ENCODE assay signal across 8 cellular contexts in the genomic region with DNA sequence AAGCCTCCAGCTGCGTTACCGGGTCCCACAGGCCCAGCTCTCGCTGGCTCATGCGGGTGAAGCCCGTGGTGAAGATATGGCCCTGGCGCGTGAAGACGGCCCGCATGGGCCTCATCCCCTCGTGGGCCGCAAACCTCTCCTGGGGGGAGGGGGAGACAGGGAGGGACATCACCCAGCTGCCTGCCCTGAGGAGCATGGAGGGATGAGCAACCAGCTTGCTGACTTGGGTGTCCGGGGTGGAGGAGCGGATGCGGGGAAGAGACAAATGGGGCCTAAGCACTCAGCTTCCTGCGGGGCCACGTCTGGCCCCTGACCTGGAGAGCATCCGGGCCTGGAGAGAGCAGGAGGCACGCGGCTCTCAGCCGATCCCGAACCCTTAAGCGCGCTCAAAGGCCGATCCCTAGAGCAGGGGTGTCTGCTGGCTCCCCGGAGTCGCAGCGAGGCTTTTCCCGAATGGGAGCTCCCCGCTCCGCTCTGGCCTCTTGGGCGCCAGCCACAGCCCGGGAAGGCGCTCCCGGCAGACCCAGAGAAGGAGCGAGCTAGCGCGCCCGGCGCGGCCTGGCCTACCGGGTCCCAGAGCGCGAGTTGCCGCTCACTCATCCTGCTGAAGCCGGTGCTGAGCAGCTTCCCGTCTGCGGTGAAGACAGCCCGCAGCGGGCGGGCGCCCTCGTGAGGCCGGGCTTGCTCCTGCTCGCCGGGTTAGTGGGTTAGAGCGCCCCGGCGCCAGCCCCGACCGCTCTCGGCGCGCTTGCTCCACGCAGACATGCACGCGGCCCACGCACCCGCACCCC. TPM values are rescaled to one million over a fixed set of nuclear protein-coding genes. Genes with fewer than 3 reads are reported as not detected.
DNase-seq lines count a peak whose midpoint lies in the region; ATAC-seq and TF ChIP-seq lines count a peak whose summit lies in the region.

No MANE protein-coding gene starts in this region.

- DNase-seq in DMS53 treated with DMSO at 0.1 percent for 48 hours (lab: John Stamatoyannopoulos, UW; ENCODE audit: unreplicated experiment) (peak; percentile 56), OCI-M1 (lab: John Stamatoyannopoulos, UW) (peak; percentile 95), activated gamma-delta T cell (lab: John Stamatoyannopoulos, UW) (peak; percentile 82), foreskin keratinocyte (peak in 1 of 2 donors; percentile 75), nucleus accumbens (lab: John Stamatoyannopoulos, UW) (peak in 44 of 56 donors; percentile 19 to 83 (median 60)), testis (peak; percentile 75)

- H3K4me1 ChIP-seq in foreskin keratinocyte, result peaks cover 7% of the 10 kb centered on the region
- peaks cover 39% of the 10 kb centered on the region for H3K4me1 ChIP-seq in testis

- H3K27ac ChIP-seq in foreskin keratinocyte (peak overlapping the region; percentile 33), testis (no peak overlapping the region)

- H3K9me3 ChIP-seq in testis, result no peaks in the 10 kb centered on the region

- ATAC-seq in HG03354 (IDR thresholded peaks at IDR 0.05; ENCODE audit: poor library complexity, severe bottlenecking, unreplicated experiment) (peak; percentile 24), foreskin keratinocyte (peak; percentile 42), HG03280 (IDR thresholded peaks at IDR 0.05; ENCODE audit: unreplicated experiment) (no peak)

- H3K4me3 ChIP-seq in testis, result peak overlapping the region in 1 of 2 donors; percentile 31

- H3K36me3 ChIP-seq in testis (ENCODE audit: low read depth, missing control alignments), result no peaks in the 10 kb centered on the region

- WGBS in testis, 2 donors, result 37% methylated on average over 38 of the region's 68 CpGs; no CpG with 5 or more reads in 1 of the 2 donors

- TF ChIP-seq POLR2A in testis (IDR thresholded peaks at IDR 0.05), result no peak

- H3K27me3 ChIP-seq in foreskin keratinocyte (no peaks in the 10 kb centered on the region), testis (no peaks in the 10 kb centered on the region)

- TF ChIP-seq CTCF in foreskin keratinocyte (conservative IDR thresholded peaks at IDR 0.05) (peak; percentile 95), testis (IDR thresholded peaks at IDR 0.05) (peak in 2 of 3 experiments; percentile 37 to 39)

- intact Hi-C loops in testis (cut with DNase I; ENCODE audit: low total_unique reads), result no loop called here

RNA-seq across cellular contexts. Expression of a gene that starts 5.0 kb away (rescaled TPM):
- total RNA-seq in foreskin keratinocyte, result 23.0 and 37.6 TPM in 2 replicates
- 19.3 and 33.1 TPM in 2 replicates for polyA plus RNA-seq in foreskin keratinocyte
- 10 to 100 TPM; 11.7 to 15.5 TPM for total RNA-seq in testis
- polyA plus RNA-seq in testis (ENCODE audit: insufficient read depth, low read depth, low replicate concordance), result 6.3 TPM

RNA-seq across cellular contexts. Expression of a gene that starts 24.7 kb away (rescaled TPM):
- total RNA-seq in foreskin keratinocyte (9.2 and 11.7 TPM in 2 replicates), testis (10 to 100 TPM; 48.8 to 59.8 TPM)
- polyA plus RNA-seq in foreskin keratinocyte (6.6 and 7.4 TPM in 2 replicates), testis (ENCODE audit: insufficient read depth, low read depth, low replicate concordance) (32.8 TPM)

RNA-seq across cellular contexts. Expression of a gene that starts 28.2 kb away (rescaled TPM):
- total RNA-seq in foreskin keratinocyte, result 49.9 and 57.6 TPM in 2 replicates
- polyA plus RNA-seq in foreskin keratinocyte, result 41.6 and 50.5 TPM in 2 replicates
- total RNA-seq in testis, result 100 to 1,000 TPM; 156 to 169 TPM
- 220 TPM for polyA plus RNA-seq in testis (ENCODE audit: insufficient read depth, low read depth, low replicate concordance)

RNA-seq across cellular contexts. Expression of a gene that starts 49.2 kb away (rescaled TPM):
- total RNA-seq in foreskin keratinocyte (35.1 and 38.5 TPM in 2 replicates), testis (10 to 100 TPM; 72.3 to 89.6 TPM)
- polyA plus RNA-seq in foreskin keratinocyte (43.4 and 46.5 TPM in 2 replicates), testis (ENCODE audit: insufficient read depth, low read depth, low replicate concordance) (86.3 TPM)

RNA-seq across cellular contexts. Expression of a gene that starts 50.8 kb away (rescaled TPM):
- total RNA-seq in foreskin keratinocyte (7.5 and 8.9 TPM in 2 replicates), testis (1 to 10 TPM; 5.7 to 7.1 TPM)
- polyA plus RNA-seq in foreskin keratinocyte (5.5 and 6.1 TPM in 2 replicates), testis (ENCODE audit: insufficient read depth, low read depth, low replicate concordance) (4.5 TPM)
